In the genomic region with DNA sequence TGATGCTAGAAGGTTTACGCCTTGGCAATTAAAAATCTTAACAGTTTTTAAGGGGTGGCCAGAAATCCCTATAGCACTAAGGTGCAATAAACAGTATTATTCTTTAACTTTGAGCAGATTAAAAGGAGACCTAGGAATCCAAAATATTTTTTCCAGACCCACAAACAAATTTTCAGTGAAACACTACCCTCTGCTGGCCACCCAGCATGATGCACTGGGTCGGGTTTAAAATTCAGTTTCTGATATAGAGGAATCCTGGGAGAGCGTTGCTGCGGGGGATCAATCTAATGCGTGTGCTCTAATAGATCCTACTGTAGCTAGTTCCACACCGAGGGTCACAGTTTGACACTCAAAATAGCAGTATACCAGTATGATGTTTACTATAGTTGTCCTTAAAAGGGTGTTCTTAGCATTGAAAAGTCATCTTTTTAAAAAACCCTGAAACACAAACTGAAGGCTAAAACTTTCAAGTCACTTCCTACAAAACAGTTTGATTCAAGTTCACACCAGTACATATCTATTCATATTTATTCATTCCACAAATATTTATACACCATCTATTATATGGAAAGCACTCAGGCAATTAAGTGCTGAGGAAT, we compare ENCODE assay signal across 8 cellular contexts. TPM values are rescaled to one million over a fixed set of nuclear protein-coding genes. Genes with fewer than 3 reads are reported as not detected.
A peak's percentile ranks its signal among the peaks of the same experiment; 100 is the strongest.
DNase-seq lines count a peak whose midpoint lies in the region; ATAC-seq and TF ChIP-seq lines count a peak whose summit lies in the region.

No MANE protein-coding gene starts in this region.

- no peaks in the 10 kb centered on the region for H3K27me3 ChIP-seq in PC-3 (ENCODE audit: low read length)

- H3K36me3 ChIP-seq in PC-3 (ENCODE audit: low read depth, low read length) = peaks cover 2% of the 10 kb centered on the region

- H3K4me1 ChIP-seq in PC-3 (ENCODE audit: insufficient read depth, low read length) = peaks cover 11% of the 10 kb centered on the region; the same call in 1 of the 2 replicates

- H3K9me2 ChIP-seq in PC-3 (replicated peaks; ENCODE audit: low read length) = no peaks in the 10 kb centered on the region

- no peaks in the 10 kb centered on the region for H3K79me2 ChIP-seq in PC-3 (ENCODE audit: low read length)

- no peak overlapping the region for H3K9ac ChIP-seq in PC-3 (ENCODE audit: low read length)

- no peaks in the 10 kb centered on the region for H4K20me1 ChIP-seq in PC-3 (ENCODE audit: low read length)

- H3K4me2 ChIP-seq in PC-3 (ENCODE audit: low read length) = no peak overlapping the region

- CTCF ChIA-PET in AG04449 (lab: Yijun Ruan, JAX) (interaction anchor here (1.0 to 9.1 kb wide), 16 partner anchors 11 to 807 kb away, joined by 3 to 195 read pairs (median 4); partner anchors contain the start of genes DOP1A, IBTK and UBE3D), PC-3 (lab: Charles Lee) (no interaction called here)

- no peak overlapping the region for H2AFZ ChIP-seq in PC-3 (ENCODE audit: low read length)

- DNase-seq in AG04449 (ENCODE audit: low read depth, low spot score) (no peak), PC-3 (peak; percentile 60), amygdala (lab: John Stamatoyannopoulos, UW) (peak in 34 of 56 donors; percentile 0 to 70 (median 18)), left cardiac atrium (peak; percentile 31), renal cortical epithelial cell (ENCODE audit: low read depth) (peak; percentile 42)

- H3K4me3 ChIP-seq in AG04449 (ENCODE audit: low read depth, low read length) (no peak overlapping the region), PC-3 (ENCODE audit: low read length) (no peak overlapping the region)

- BruUV-seq in PC-3 (replicated peaks; lab: Mats Ljungman, UMichigan) = no TSS peak

- H3K27ac ChIP-seq in PC-3 (ENCODE audit: low read length) = no peak overlapping the region

- H3F3A ChIP-seq in PC-3 (ENCODE audit: low read length, unreplicated experiment) = no peaks in the 10 kb centered on the region

- POLR2A ChIA-PET in AG04449 (lab: Yijun Ruan, JAX) (no interaction called here), PC-3 (lab: Charles Lee; ENCODE audit: unreplicated experiment) (no interaction called here)

- TF ChIP-seq CTCF in AG04449 (IDR thresholded peaks at IDR 0.05; ENCODE audit: insufficient read depth, low read length, missing control alignments) = peak; percentile 71
- TF ChIP-seq CTCF in GM12872 (IDR thresholded peaks at IDR 0.05; ENCODE audit: insufficient read depth, low read depth, low read length) = peak; percentile 73
- TF ChIP-seq CTCF in PC-3 (conservative IDR thresholded peaks at IDR 0.05; ENCODE audit: low read depth, low read length) = peak; percentile 81

- intact Hi-C loops in PC-3 (cut with micrococcal nuclease) = loop anchor here (1.0 to 5.0 kb wide), 6 partner anchors 179 to 785 kb away; no protein-coding TSS in a partner anchor
- intact Hi-C loops in left cardiac atrium (cut with DNase I) = loop anchor here in 1 of 2 donors (5.0 kb wide), 1 partner anchor 783 kb away; no protein-coding TSS in a partner anchor

- no peaks in the 10 kb centered on the region for H3K9me3 ChIP-seq in PC-3 (ENCODE audit: low read length)

- peak; percentile 56 for ATAC-seq in HG03432 (IDR thresholded peaks at IDR 0.05; ENCODE audit: unreplicated experiment)
- ATAC-seq in PC-3 = no peak
- ATAC-seq in left cardiac atrium = peak; percentile 57 to 59
- ATAC-seq in GM21526 (IDR thresholded peaks at IDR 0.05; ENCODE audit: low FRiP score, unreplicated experiment) = no peak

RNA-seq across cellular contexts. Expression of gene UBE3D, which starts 10.2 kb away (rescaled TPM):
- total RNA-seq in PC-3 (2014; rRNA removed) = 5.0 and 7.0 TPM in 2 replicates
- 1 to 10 TPM; 3.0 to 3.1 TPM for total RNA-seq in left cardiac atrium
- total RNA-seq in renal cortical epithelial cell = 5.6 and 6.9 TPM in 2 replicates

RNA-seq across cellular contexts. Expression of gene DOP1A, which starts 12.0 kb away (rescaled TPM):
- total RNA-seq in PC-3 (2014; rRNA removed) = 5.5 and 7.5 TPM in 2 replicates
- total RNA-seq in left cardiac atrium = 10 to 100 TPM; 11.8 to 14.3 TPM
- 9.4 and 53.0 TPM in 2 replicates for total RNA-seq in renal cortical epithelial cell

Comparison
In these comparisons a context has a peak if more than half of its experiments do, and no peak if none do; other contexts are left out.
1. ATAC-seq: peak in HG03432 (single experiment) and left cardiac atrium (2 of 2); none in PC-3 (single experiment) and GM21526 (single experiment).
2. Peak in every context shown above with its lines, with median percentiles within 50 percentile points of each other: CTCF ChIP-seq.